ENCODE assay signal across 19 cellular contexts in the genomic region with DNA sequence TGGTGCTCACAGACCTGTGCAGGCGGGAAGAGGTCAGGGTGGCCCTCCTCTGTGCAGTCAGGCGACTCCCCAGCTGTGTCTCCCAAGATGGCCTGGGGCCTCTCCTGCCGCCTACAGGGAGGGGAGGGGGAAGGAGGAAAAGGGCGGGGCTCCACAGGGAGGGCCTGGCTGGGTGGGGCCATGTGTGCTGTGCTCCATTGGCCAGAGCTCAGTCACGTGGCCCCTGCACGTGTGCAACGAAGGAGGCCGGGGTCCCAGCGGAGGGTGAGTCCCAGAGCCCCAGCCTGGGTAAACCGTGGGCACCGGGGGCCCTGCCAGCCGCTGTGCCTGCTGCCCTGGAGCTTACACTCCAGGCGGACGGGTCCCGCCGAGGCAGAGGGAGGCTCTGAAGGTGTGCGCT.
DNase-seq lines count a peak whose midpoint lies in the region; ATAC-seq and TF ChIP-seq lines count a peak whose summit lies in the region.
"Had no signal": no experiment of that assay in that cellular context is flagged by ENCODE, and none has a peak within 500 bp of the region (broad histone marks: within the 10 kb centered on the region; RNA-seq: fewer than 3 reads in every experiment).

No MANE protein-coding gene starts in this region.

- H3K27me3 ChIP-seq in colonic mucosa (no peaks in the 10 kb centered on the region), uterus (no peaks in the 10 kb centered on the region)
- H3K27me3 ChIP-seq: pancreas had no signal

- TF ChIP-seq CTCF in colonic mucosa (IDR thresholded peaks at IDR 0.05) (no peak), mucosa of descending colon (IDR thresholded peaks at IDR 0.05) (no peak), uterus (IDR thresholded peaks at IDR 0.05) (no peak)

- no peaks in the 10 kb centered on the region for H3K9me3 ChIP-seq in colonic mucosa
- H3K9me3 ChIP-seq in mucosa of descending colon = peaks cover 6% of the 10 kb centered on the region
- H3K9me3 ChIP-seq in uterus = no peaks in the 10 kb centered on the region
- H3K9me3 ChIP-seq: pancreas had no signal

- no peaks in the 10 kb centered on the region for H3K36me3 ChIP-seq in colonic mucosa
- H3K36me3 ChIP-seq in mucosa of descending colon (ENCODE audit: low read depth) = no peaks in the 10 kb centered on the region
- H3K36me3 ChIP-seq in uterus = no peaks in the 10 kb centered on the region
- H3K36me3 ChIP-seq: pancreas had no signal

- TF ChIP-seq POLR2A in uterus (IDR thresholded peaks at IDR 0.05) = no peak

- no peaks in the 10 kb centered on the region for H3K4me1 ChIP-seq in colonic mucosa
- peaks cover 6% of the 10 kb centered on the region for H3K4me1 ChIP-seq in mucosa of descending colon (ENCODE audit: low read depth)
- peaks cover under 1 to 8% of the 10 kb centered on the region in 2 donors for H3K4me1 ChIP-seq in uterus

- intact Hi-C loops in left ventricle myocardium superior (cut with micrococcal nuclease) (no loop called here), left cardiac atrium (cut with DNase I) (loop anchor here in 1 of 2 donors (10.0 kb wide), 1 partner anchor 268 kb away; a partner anchor contains a TSS), colonic mucosa (cut with DNase I) (no loop called here), mucosa of descending colon (cut with DNase I, micrococcal nuclease) (no loop called here), uterus (cut with DNase I; ENCODE audit: low total_unique reads) (no loop called here)

- peak; percentile 14 for ATAC-seq in left ventricle myocardium superior
- no peak for ATAC-seq in left cardiac atrium
- ATAC-seq in mucosa of descending colon = peak; percentile 74
- ATAC-seq: pancreas had no signal

- H3K4me3 ChIP-seq in colonic mucosa (no peak overlapping the region), mucosa of descending colon (no peak overlapping the region), uterus (no peak overlapping the region)
- H3K4me3 ChIP-seq: lung, pancreas had no signal

- no peak for DNase-seq in left ventricle myocardium superior
- DNase-seq in left cardiac atrium = no peak
- DNase-seq in colonic mucosa = peak; percentile 22
- peak in 1 of 3 donors; percentile 51 for DNase-seq in mucosa of descending colon
- DNase-seq in uterus = no peak
- DNase-seq in DMS153 treated with DMSO at 0.1 percent for 48 hours (lab: John Stamatoyannopoulos, UW; ENCODE audit: unreplicated experiment) = no peak
- DNase-seq in middle frontal gyrus (ENCODE audit: extremely low spot score, low spot score) = no peak
- no peak for DNase-seq in COLO668 (lab: John Stamatoyannopoulos, UW; ENCODE audit: unreplicated experiment)
- DNase-seq: activated CD4-positive, alpha-beta T cell treated with anti-CD3 and anti-CD28 coated beads for 48 hours; activated naive CD4-positive, alpha-beta T cell; anterior cingulate cortex; DMS153; effector memory CD4-positive, alpha-beta T cell; NCI-H1105 treated with DMSO at 0.1 percent for 48 hours; NCI-H510A treated with DMSO at 0.1 percent for 48 hours; pancreas; stimulated activated CD4-positive, alpha-beta T cell treated with anti-CD3 and anti-CD28 coated beads, Interleukin-2, amount 100 ng/mL, for 48 hours had no signal

- H3K27ac ChIP-seq in colonic mucosa (no peak overlapping the region), uterus (peak overlapping the region; percentile 3 to 23)
- H3K27ac ChIP-seq: C4-2B, pancreas had no signal

- H3K9ac ChIP-seq in colonic mucosa (ENCODE audit: low read depth in 2 of 2, low read length in 2 of 2) = no peak overlapping the region

Comparison
In these comparisons a context has a peak if more than half of its experiments do, and no peak if none do; other contexts are left out.
1. ATAC-seq: peak in left ventricle myocardium superior (single experiment) and mucosa of descending colon (single experiment); none in left cardiac atrium (0 of 2).